In the genomic region with DNA sequence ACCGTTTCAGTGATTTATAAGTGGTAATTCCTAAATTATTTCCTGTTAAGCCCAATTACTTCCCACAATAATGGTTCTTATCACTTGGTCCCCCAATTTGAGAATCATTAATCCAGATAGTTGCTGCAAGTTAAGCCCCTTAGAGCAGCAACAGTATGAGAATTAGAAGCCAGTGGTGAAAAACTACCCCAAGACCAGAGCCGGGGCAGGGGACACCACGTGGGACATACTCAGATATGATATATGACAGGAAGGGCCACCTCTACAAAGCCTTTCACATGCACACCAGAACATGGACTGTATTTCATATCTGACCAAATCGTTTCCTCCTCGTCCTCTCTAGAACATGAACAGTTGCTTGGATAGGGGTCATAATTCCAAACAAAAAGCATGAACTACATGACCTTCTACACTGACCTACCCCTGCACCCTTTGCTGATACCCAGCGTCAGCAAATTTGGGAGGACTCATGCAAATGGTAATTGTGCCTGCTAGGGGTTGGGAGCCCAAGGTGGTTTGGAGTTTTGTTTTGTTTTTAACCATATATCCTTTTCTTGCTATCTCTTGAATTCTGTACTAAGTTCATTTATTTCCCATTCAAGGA, we compare ENCODE assay signal across 10 cellular contexts. TPM values are rescaled to one million over a fixed set of nuclear protein-coding genes. Genes with fewer than 3 reads are reported as not detected.
DNase-seq lines count a peak whose midpoint lies in the region; ATAC-seq and TF ChIP-seq lines count a peak whose summit lies in the region.
"Had no signal": no experiment of that assay in that cellular context is flagged by ENCODE, and none has a peak within 500 bp of the region (broad histone marks: within the 10 kb centered on the region; RNA-seq: fewer than 3 reads in every experiment).

No MANE protein-coding gene starts in this region.

- TF ChIP-seq CTCF in cardiac muscle cell (IDR thresholded peaks at IDR 0.05; ENCODE audit: low read depth, low read length) (no peak), coronary artery (IDR thresholded peaks at IDR 0.05) (no peak), upper lobe of left lung (IDR thresholded peaks at IDR 0.05) (no peak)

- H3K36me3 ChIP-seq in cardiac muscle cell (no peaks in the 10 kb centered on the region), muscle layer of duodenum (ENCODE audit: control insufficient read depth in 1 of 2, insufficient read depth in 2 of 2, low read length in 2 of 2) (peaks cover 16 to 20% of the 10 kb centered on the region in 2 donors), upper lobe of left lung (peaks cover 0 to 22% (median 3%) of the 10 kb centered on the region in 4 donors)

- ATAC-seq in upper lobe of left lung (ENCODE audit: low FRiP score in 2 of 2): no peak
- no peak for ATAC-seq in GM21423 (IDR thresholded peaks at IDR 0.05; ENCODE audit: unreplicated experiment)
- ATAC-seq in GM18519 (IDR thresholded peaks at IDR 0.05; ENCODE audit: low FRiP score, unreplicated experiment): no peak

- no peak for TF ChIP-seq POLR2A in upper lobe of left lung (IDR thresholded peaks at IDR 0.05)

- TF ChIP-seq EP300 in upper lobe of left lung (IDR thresholded peaks at IDR 0.05): no peak

- no peak for DNase-seq in cardiac muscle cell (ENCODE audit: low read depth in 1 of 2, low spot score in 1 of 2)
- DNase-seq in cardiac septum (ENCODE audit: low spot score): no peak
- no peak for DNase-seq in coronary artery (ENCODE audit: low spot score)
- no peak for DNase-seq in upper lobe of left lung
- DNase-seq in stimulated activated CD4-positive, alpha-beta T cell treated with anti-CD3 and anti-CD28 coated beads, Interleukin-4, amount 100 ng/mL, for 4 hours: no peak
- DNase-seq: activated naive CD4-positive, alpha-beta T cell treated with Interleukin-2 at 50 U/mL for 16 hours; occipital lobe had no signal

- intact Hi-C loops in cardiac septum (cut with DNase I): loop anchor here (5.0 to 10.0 kb wide), 7 partner anchors 85 to 597 kb away; no protein-coding TSS in a partner anchor

- H3K4me3 ChIP-seq in cardiac muscle cell (peak overlapping the region; percentile 89), coronary artery (peak overlapping the region; percentile 98), muscle layer of duodenum (ENCODE audit: low read depth in 1 of 2, low read length in 2 of 2) (peak overlapping the region; percentile 91 to 93), upper lobe of left lung (peak overlapping the region in 2 of 4 donors; percentile 91 to 92)

- H3K9me3 ChIP-seq in cardiac muscle cell (ENCODE audit: low read depth) (no peaks in the 10 kb centered on the region), muscle layer of duodenum (ENCODE audit: control insufficient read depth in 1 of 2, low read length in 2 of 2) (no peaks in the 10 kb centered on the region), upper lobe of left lung (no peaks in the 10 kb centered on the region)

- H3K27ac ChIP-seq in cardiac muscle cell (peak overlapping the region; percentile 95), coronary artery (peak overlapping the region; percentile 89 to 93), muscle layer of duodenum (ENCODE audit: low read length) (no peak overlapping the region), upper lobe of left lung (peak overlapping the region; percentile 7 to 99 (median 90))

- H3K27me3 ChIP-seq in cardiac muscle cell (no peaks in the 10 kb centered on the region), muscle layer of duodenum (ENCODE audit: low read depth, low read length) (no peaks in the 10 kb centered on the region), upper lobe of left lung (no peaks in the 10 kb centered on the region)

- WGBS in upper lobe of left lung, 2 donors: 41 to 54% methylated on average over 6 of the region's 6 CpGs

- H3K4me1 ChIP-seq in cardiac muscle cell (ENCODE audit: low read depth) (peaks cover 29% of the 10 kb centered on the region), muscle layer of duodenum (ENCODE audit: control insufficient read depth in 1 of 2, insufficient read depth in 2 of 2, low read length in 2 of 2) (peaks cover 0 to 26% of the 10 kb centered on the region in 2 donors), upper lobe of left lung (peaks cover 46 to 77% (median 49%) of the 10 kb centered on the region in 4 donors)

RNA-seq across cellular contexts. Expression of gene JAG1, which starts 3.9 kb away (rescaled TPM):
- 45.3 and 53.2 TPM in 2 replicates for total RNA-seq in cardiac muscle cell
- 18.3 and 21.3 TPM in 2 replicates for polyA plus RNA-seq in cardiac muscle cell
- 42.1 TPM for total RNA-seq in cardiac septum
- 10 to 100 TPM; 37.7 to 57.4 (median 47.0) TPM for total RNA-seq in upper lobe of left lung
